ENCODE assay signal across 1 cellular context in genomic region chr11:40513281-40513680, GRCh38.
TF ChIP-seq lines count a peak whose summit lies in the region.

No MANE protein-coding gene starts in this region.

TF ChIP-seq in WTC11, 78 proteins besides CTCF, POLR2A, EP300 and RAD21 (continued from another document):
- TF ChIP-seq ARID4B (CRISPR knock-in tag; IDR thresholded peaks at IDR 0.05; ENCODE audit: borderline replicate concordance) = no peak
- no peak for TF ChIP-seq JUN (CRISPR knock-in tag; IDR thresholded peaks at IDR 0.05)
- no peak for TF ChIP-seq IRF2 (CRISPR knock-in tag; IDR thresholded peaks at IDR 0.05; ENCODE audit: borderline replicate concordance, low read depth)
- no peak for TF ChIP-seq HMGXB4 (CRISPR knock-in tag; IDR thresholded peaks at IDR 0.05)
- TF ChIP-seq KAT7 (CRISPR knock-in tag; IDR thresholded peaks at IDR 0.05; ENCODE audit: borderline replicate concordance) = no peak
